20 cellular contexts compared by ENCODE assay signal in the genomic region with DNA sequence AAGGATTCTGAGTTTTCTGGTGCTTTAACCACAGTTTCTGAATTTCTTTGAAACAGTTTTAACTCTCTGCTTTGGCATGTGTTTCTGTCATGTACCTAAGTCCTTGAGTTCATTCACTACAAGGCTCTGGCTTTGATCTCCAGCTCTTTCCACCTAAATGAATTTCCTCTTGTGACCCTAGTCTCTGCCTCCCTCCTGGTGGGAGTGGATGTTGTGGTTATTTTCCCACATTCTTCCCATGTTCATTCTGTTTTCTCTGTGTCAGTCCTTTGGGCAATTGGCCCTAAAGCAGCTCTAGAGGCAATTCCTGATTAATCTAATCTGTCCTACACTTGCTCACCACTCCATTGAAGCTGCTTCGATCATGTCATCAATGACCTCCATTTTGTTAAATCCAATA. TPM values are rescaled to one million over a fixed set of nuclear protein-coding genes. Genes with fewer than 3 reads are reported as not detected.
"Had no signal": no experiment of that assay in that cellular context is flagged by ENCODE, and none has a peak within 500 bp of the region (broad histone marks: within the 10 kb centered on the region; RNA-seq: fewer than 3 reads in every experiment).

No MANE protein-coding gene starts in this region.

- H3K27ac Mint-ChIP-seq: activated CD4-positive, alpha-beta T cell treated with anti-CD3 and anti-CD28 coated beads for 36 hours; activated CD8-positive, alpha-beta T cell treated with anti-CD3 and anti-CD28 coated beads, Interleukin-2, amount 10 ng/mL, durations not matched to agents 7 days and 5 days; dendritic cell treated with granulocyte-macrophage colony-stimulating factor and Interleukin-4, amounts not matched to agents 40 ng/mL and 50 ng/mL, for 4 days; effector memory CD8-positive, alpha-beta T cell; immature natural killer cell; natural killer cell had no signal

- H3K9me3 ChIP-seq: ascending aorta, psoas muscle, suprapubic skin, upper lobe of left lung had no signal

- H3K4me3 Mint-ChIP-seq: activated CD4-positive, alpha-beta T cell treated with anti-CD3 and anti-CD28 coated beads for 36 hours; activated CD8-positive, alpha-beta T cell treated with anti-CD3 and anti-CD28 coated beads, Interleukin-2, amount 10 ng/mL, durations not matched to agents 7 days and 5 days; dendritic cell treated with granulocyte-macrophage colony-stimulating factor and Interleukin-4, amounts not matched to agents 40 ng/mL and 50 ng/mL, for 4 days; effector memory CD8-positive, alpha-beta T cell; immature natural killer cell; natural killer cell had no signal

- H3K4me1 Mint-ChIP-seq: activated CD4-positive, alpha-beta T cell treated with anti-CD3 and anti-CD28 coated beads for 36 hours; immature natural killer cell; natural killer cell had no signal

- H3K27me3 Mint-ChIP-seq: activated CD4-positive, alpha-beta T cell treated with anti-CD3 and anti-CD28 coated beads for 36 hours; dendritic cell treated with granulocyte-macrophage colony-stimulating factor and Interleukin-4, amounts not matched to agents 40 ng/mL and 50 ng/mL, for 4 days had no signal

- H3K36me3 ChIP-seq: ascending aorta, suprapubic skin, upper lobe of left lung had no signal

- H3K4me3 ChIP-seq: ascending aorta, psoas muscle, suprapubic skin, upper lobe of left lung had no signal

- H3K27ac ChIP-seq: ascending aorta, epithelial cell of prostate, psoas muscle, suprapubic skin, upper lobe of left lung, VCaP had no signal

- H3K4me1 ChIP-seq: psoas muscle, suprapubic skin, upper lobe of left lung had no signal

- H3K9me3 Mint-ChIP-seq: dendritic cell treated with granulocyte-macrophage colony-stimulating factor and Interleukin-4, amounts not matched to agents 40 ng/mL and 50 ng/mL, for 4 days; natural killer cell had no signal

- DNase-seq: activated CD4-positive, alpha-beta T cell treated with anti-CD3 and anti-CD28 coated beads for 36 hours; activated CD8-positive, alpha-beta memory T cell treated with anti-CD3 and anti-CD28 coated beads, Interleukin-2, amount 50 U/mL, for 48 hours; activated CD8-positive, alpha-beta T cell treated with anti-CD3 and anti-CD28 coated beads, Interleukin-2, amount 10 ng/mL, durations not matched to agents 7 days and 5 days; activated naive CD4-positive, alpha-beta T cell; central memory CD4-positive, alpha-beta T cell; effector memory CD8-positive, alpha-beta T cell; immature natural killer cell; mammary epithelial cell; natural killer cell; psoas muscle; stimulated activated CD4-positive, alpha-beta T cell treated with anti-CD3 and anti-CD28 coated beads, Interleukin-4, amount 100 ng/mL, for 1 hour; stimulated activated CD8-positive, alpha-beta memory T cell treated with anti-CD3 and anti-CD28 coated beads, Interleukin-4, amount 100 ng/mL, for 48 hours; stimulated activated naive CD8-positive, alpha-beta T cell treated with anti-CD3 and anti-CD28 coated beads, Interleukin-15, Interleukin-2, amounts not matched to agents 100 U/mL and 50 U/mL, for 24 hours; T1000; upper lobe of left lung had no signal

- H3K27me3 ChIP-seq: ascending aorta, suprapubic skin, upper lobe of left lung had no signal

- ATAC-seq: activated CD4-positive, alpha-beta T cell treated with anti-CD3 and anti-CD28 coated beads for 36 hours; activated CD8-positive, alpha-beta T cell treated with anti-CD3 and anti-CD28 coated beads, Interleukin-2, amount 10 ng/mL, durations not matched to agents 7 days and 5 days; effector memory CD8-positive, alpha-beta T cell; natural killer cell; psoas muscle; stimulated activated naive CD8-positive, alpha-beta T cell treated with anti-CD3 and anti-CD28 coated beads, Interleukin-15, Interleukin-2, amounts not matched to agents 100 U/mL and 50 U/mL, for 24 hours had no signal

- H3K36me3 Mint-ChIP-seq: natural killer cell had no signal

RNA-seq across cellular contexts. Expression of a gene that starts 28.4 kb away (rescaled TPM):
- total RNA-seq: natural killer cell had no signal
- polyA plus RNA-seq: immature natural killer cell had no signal
